2 cellular contexts compared by ENCODE assay signal in genomic region chr4:13535118-13535517, GRCh38.
TF ChIP-seq lines count a peak whose summit lies in the region.

No MANE protein-coding gene starts in this region.

TF ChIP-seq in SK-N-SH, 30 proteins besides CTCF, POLR2A, EP300 and RAD21 (continued from another document):
- no peak for TF ChIP-seq REST (IDR thresholded peaks at IDR 0.05; ENCODE audit: low read depth, low read length)
- TF ChIP-seq MEF2A (IDR thresholded peaks at IDR 0.05; ENCODE audit: borderline replicate concordance, low read depth) = no peak
- no peak for TF ChIP-seq NRF1 (IDR thresholded peaks at IDR 0.05; ENCODE audit: low read depth, low read length)
- no peak for TF ChIP-seq IRF3 (IDR thresholded peaks at IDR 0.05; ENCODE audit: low read depth, low read length)
- no peak for TF ChIP-seq EZH2phosphoT487 (IDR thresholded peaks at IDR 0.05; ENCODE audit: borderline replicate concordance, low read depth)
- TF ChIP-seq USF2 (IDR thresholded peaks at IDR 0.05; ENCODE audit: borderline replicate concordance, low read depth, low read length) = no peak
TF ChIP-seq in SK-N-SH: peak in this region for 0.

TF ChIP-seq in SK-N-SH treated with all-trans-retinoic acid at 6 μM for 48 hours, 23 proteins besides CTCF, POLR2A, EP300 and RAD21 (continued from another document):
- TF ChIP-seq CSRNP3 (CRISPR knock-in tag; IDR thresholded peaks at IDR 0.05) (no peak), ZFP30 (CRISPR knock-in tag; IDR thresholded peaks at IDR 0.05) (no peak), PATZ1 (CRISPR knock-in tag; IDR thresholded peaks at IDR 0.05; ENCODE audit: borderline replicate concordance) (no peak), ZC3H10 (CRISPR knock-in tag; IDR thresholded peaks at IDR 0.05) (no peak), BACH2 (CRISPR knock-in tag; IDR thresholded peaks at IDR 0.05; ENCODE audit: borderline replicate concordance) (no peak), GLIS3 (CRISPR knock-in tag; IDR thresholded peaks at IDR 0.05) (no peak), ZNF70 (CRISPR knock-in tag; IDR thresholded peaks at IDR 0.05) (no peak), ZNF565 (CRISPR knock-in tag; conservative IDR thresholded peaks at IDR 0.05; ENCODE audit: low read depth) (no peak)
TF ChIP-seq in SK-N-SH treated with all-trans-retinoic acid at 6 μM for 48 hours: peak in this region for 0.
